ENCODE assay signal across 9 cellular contexts in the genomic region with DNA sequence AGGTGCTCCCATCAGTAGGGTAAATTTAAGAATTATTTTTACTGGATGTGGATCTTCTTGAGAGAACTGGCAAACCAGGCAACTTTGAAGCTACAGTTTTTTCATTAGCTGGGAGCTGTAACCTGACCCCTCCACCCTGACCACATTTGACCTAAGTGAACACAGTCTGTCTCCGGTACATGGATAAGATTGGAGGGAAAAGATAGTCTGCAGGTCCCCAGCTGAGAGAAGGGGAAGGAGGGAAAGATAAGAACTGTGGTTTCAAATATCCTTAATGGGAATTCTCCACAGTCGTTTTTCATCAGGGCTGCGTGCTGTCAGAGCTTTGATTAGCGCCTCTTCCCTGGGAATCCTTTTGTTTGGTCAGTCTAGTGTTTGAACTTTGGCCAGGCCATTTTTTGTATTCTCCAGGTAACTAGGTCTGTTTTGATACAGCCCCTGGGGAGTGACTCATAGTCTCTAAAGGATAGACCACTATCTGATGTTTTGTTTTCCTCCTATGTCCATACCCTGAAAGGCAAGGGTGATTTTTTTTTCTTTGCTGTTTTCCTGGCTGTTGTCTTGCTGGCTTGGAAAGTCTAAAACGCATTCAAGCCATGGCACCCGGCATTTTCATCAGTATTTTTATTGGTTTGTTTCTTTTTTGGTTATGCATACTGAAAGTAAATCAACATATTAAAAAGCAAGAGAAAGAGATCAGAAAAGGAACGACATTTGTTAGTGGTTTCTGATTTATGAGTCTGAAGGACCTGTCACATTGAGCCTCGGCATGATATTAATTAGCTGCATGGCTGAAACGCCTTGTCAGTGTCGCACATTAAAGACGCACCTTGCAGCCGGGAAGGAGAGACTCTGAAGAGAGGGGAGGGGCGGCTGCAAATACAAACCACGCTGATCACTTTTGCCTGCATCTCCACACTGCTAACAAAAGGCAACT.
DNase-seq lines count a peak whose midpoint lies in the region; ATAC-seq, FAIRE-seq and TF ChIP-seq lines count a peak whose summit lies in the region.
"Had no signal": no experiment of that assay in that cellular context is flagged by ENCODE, and none has a peak within 500 bp of the region (broad histone marks: within the 10 kb centered on the region; RNA-seq: fewer than 3 reads in every experiment).

No MANE protein-coding gene starts in this region.

- H3K9me3 Mint-ChIP-seq in glutamatergic neuron (ENCODE audit: unreplicated experiment), result peaks cover 2% of the 10 kb centered on the region
- H3K9me3 Mint-ChIP-seq: activated naive CD4-positive, alpha-beta T cell treated with anti-CD3 and anti-CD28 coated beads, Interleukin-2, amount 50 U/mL, for 72 hours had no signal

- H3K27me3 ChIP-seq in thyroid gland, result no peaks in the 10 kb centered on the region

- TF ChIP-seq CTCF in glutamatergic neuron (IDR thresholded peaks at IDR 0.05; ENCODE audit: partially characterized antibody, unreplicated experiment) (no peak), thyroid gland (IDR thresholded peaks at IDR 0.05) (no peak)

- H3K27ac Mint-ChIP-seq in glutamatergic neuron (ENCODE audit: unreplicated experiment), result peak overlapping the region; percentile 65
- H3K27ac Mint-ChIP-seq: activated naive CD4-positive, alpha-beta T cell treated with anti-CD3 and anti-CD28 coated beads, Interleukin-2, amount 50 U/mL, for 72 hours had no signal

- H3K36me3 ChIP-seq in thyroid gland, result no peaks in the 10 kb centered on the region

- ATAC-seq in HG03196 (IDR thresholded peaks at IDR 0.05; ENCODE audit: unreplicated experiment), result no peak

- no peaks in the 10 kb centered on the region for H3K4me1 ChIP-seq in thyroid gland

- in situ Hi-C loops in KBM-7 (cut with MboI; ENCODE audit: low pct_unique_long_range_greater_than_20kb, low sequenced_read_pairs), result no loop called here

- H3K36me3 Mint-ChIP-seq in glutamatergic neuron (ENCODE audit: unreplicated experiment), result no peaks in the 10 kb centered on the region
- H3K36me3 Mint-ChIP-seq: activated naive CD4-positive, alpha-beta T cell treated with anti-CD3 and anti-CD28 coated beads, Interleukin-2, amount 50 U/mL, for 72 hours had no signal

- H3K27ac ChIP-seq in thyroid gland, result no peak overlapping the region

- intact Hi-C loops in thyroid gland (cut with DNase I), result no loop called here

- no peak for TF ChIP-seq POLR2A in thyroid gland (IDR thresholded peaks at IDR 0.05)

- DNase-seq in COLO829 (ENCODE audit: low spot score) (peak; percentile 25), KBM-7 (peak; percentile 79), RCC 7860 (ENCODE audit: low spot score) (peak; percentile 90), glutamatergic neuron (no peak), C1 segment of cervical spinal cord (lab: John Stamatoyannopoulos, UW) (no peak), thyroid gland (no peak)
- no peak for DNase-seq in activated effector memory CD4-positive, alpha-beta T cell treated with anti-CD3 and anti-CD28 coated beads, Interleukin-2, amount 50 U/mL, for 16 hours

- H3K4me3 Mint-ChIP-seq in glutamatergic neuron (ENCODE audit: unreplicated experiment), result peak overlapping the region; percentile 61

- H3K27me3 Mint-ChIP-seq in glutamatergic neuron (ENCODE audit: unreplicated experiment), result peaks cover 2% of the 10 kb centered on the region

- peaks cover 11% of the 10 kb centered on the region for H3K4me1 Mint-ChIP-seq in glutamatergic neuron (ENCODE audit: low read depth, unreplicated experiment)

- 26 to 35% methylated on average over 14 of the region's 14 CpGs for WGBS in thyroid gland, 2 donors

- FAIRE-seq in RCC 7860 (lab: Jason Lieb, UNC), result peak; percentile 94

- no peak overlapping the region for H3K4me3 ChIP-seq in thyroid gland (replicated peaks in 1 of 3)

- H3K9me3 ChIP-seq in thyroid gland, result no peaks in the 10 kb centered on the region

Comparison
In these comparisons a context has a peak if more than half of its experiments do, and no peak if none do; other contexts are left out.
1. DNase-seq: peak in COLO829 (single experiment), KBM-7 (single experiment) and RCC 7860 (single experiment); none in glutamatergic neuron (single experiment), C1 segment of cervical spinal cord (0 of 14), activated effector memory CD4-positive, alpha-beta T cell treated with anti-CD3 and anti-CD28 coated beads, Interleukin-2, amount 50 U/mL, for 16 hours (single experiment) and thyroid gland (0 of 2).